33 cellular contexts compared by ENCODE assay signal in genomic region chr3:167731393-167731792, GRCh38. TPM values are rescaled to one million over a fixed set of nuclear protein-coding genes. Genes with fewer than 3 reads are reported as not detected.
DNase-seq lines count a peak whose midpoint lies in the region; ATAC-seq, FAIRE-seq and TF ChIP-seq lines count a peak whose summit lies in the region.
"Had no signal": no experiment of that assay in that cellular context is flagged by ENCODE, and none has a peak within 500 bp of the region (broad histone marks: within the 10 kb centered on the region; RNA-seq: fewer than 3 reads in every experiment).

No MANE protein-coding gene starts in this region.

- no peak overlapping the region for H2AK5ac ChIP-seq in mesendoderm (ENCODE audit: low read length)

- no peak overlapping the region for H2BK15ac ChIP-seq in mesendoderm (replicated peaks; ENCODE audit: low read depth)

- no peak for TF ChIP-seq RAD21 in A549 (conservative IDR thresholded peaks at IDR 0.05 in 1 of 2, IDR thresholded peaks at IDR 0.05 in 1 of 2)

- H3K4me3 Mint-ChIP-seq in T-helper 1 cell treated with Interleukin-12 subunit alpha and Interleukin-12 subunit beta and Interleukin-4 antibody, amounts not matched to agents 30 μg/mL and 1 μg/mL, for 36 hours: peak overlapping the region; percentile 43
- H3K4me3 Mint-ChIP-seq: activated T-helper 17 cell treated with anti-CD3 and anti-CD28 coated beads, Interleukin-2, amount 50 U/mL, for 72 hours had no signal

- H2BK120ac ChIP-seq in mesendoderm (ENCODE audit: low read depth, low read length): no peak overlapping the region

- CTCF ChIA-PET in A549 (lab: Yijun Ruan, JAX): interaction anchor here (0.6 kb wide), 1 partner anchor 46 kb away, joined by 3 read pairs; no protein-coding TSS in a partner anchor

- H2BK5ac ChIP-seq in mesendoderm (ENCODE audit: low read length): no peak overlapping the region

- H3K27ac ChIP-seq in A549: no peak overlapping the region
- no peak overlapping the region for H3K27ac ChIP-seq in mesendoderm (ENCODE audit: low read depth, low read length)
- H3K27ac ChIP-seq: 22Rv1, ascending aorta, C4-2B, colonic mucosa, epithelial cell of prostate, left lung, psoas muscle, SJCRH30, thyroid gland had no signal

- POLR2A ChIA-PET in A549 (lab: Yijun Ruan, JAX): no interaction called here

- no peak overlapping the region for H3K27ac Mint-ChIP-seq in T-helper 1 cell treated with Interleukin-12 subunit alpha and Interleukin-12 subunit beta and Interleukin-4 antibody, amounts not matched to agents 30 μg/mL and 1 μg/mL, for 36 hours
- H3K27ac Mint-ChIP-seq: activated CD4-positive, alpha-beta memory T cell treated with anti-CD3 and anti-CD28 coated beads for 36 hours; activated T-helper 17 cell treated with anti-CD3 and anti-CD28 coated beads, Interleukin-2, amount 50 U/mL, for 72 hours had no signal

- TF ChIP-seq CTCF in A549 (IDR thresholded peaks at IDR 0.05): no peak

- no peaks in the 10 kb centered on the region for H3K9me3 Mint-ChIP-seq in T-helper 1 cell treated with Interleukin-12 subunit alpha and Interleukin-12 subunit beta and Interleukin-4 antibody, amounts not matched to agents 30 μg/mL and 1 μg/mL, for 36 hours
- H3K9me3 Mint-ChIP-seq: activated CD4-positive, alpha-beta memory T cell treated with anti-CD3 and anti-CD28 coated beads for 36 hours; activated T-helper 17 cell treated with anti-CD3 and anti-CD28 coated beads, Interleukin-2, amount 50 U/mL, for 72 hours had no signal

- no peaks in the 10 kb centered on the region for H3K9me3 ChIP-seq in A549
- H3K9me3 ChIP-seq: ascending aorta, colonic mucosa, left lung, psoas muscle, SJCRH30, thyroid gland had no signal

- H3K4me3 ChIP-seq in A549 (no peak overlapping the region), mesendoderm (ENCODE audit: low read length) (no peak overlapping the region)
- H3K4me3 ChIP-seq: ascending aorta, colonic mucosa, left lung, psoas muscle, SJCRH30, thyroid gland had no signal

- H3K4ac ChIP-seq in mesendoderm (ENCODE audit: low read depth, low read length): no peak overlapping the region

- TF ChIP-seq EP300 in A549 (IDR thresholded peaks at IDR 0.05): no peak

- H3K4me2 ChIP-seq in A549: peak overlapping the region; percentile 78; the same call in 1 of the 3 replicates
- no peak overlapping the region for H3K4me2 ChIP-seq in mesendoderm (ENCODE audit: low read length)

- H3K27me3 Mint-ChIP-seq in T-helper 1 cell treated with Interleukin-12 subunit alpha and Interleukin-12 subunit beta and Interleukin-4 antibody, amounts not matched to agents 30 μg/mL and 1 μg/mL, for 36 hours (ENCODE audit: low read depth): no peaks in the 10 kb centered on the region
- H3K27me3 Mint-ChIP-seq: activated CD4-positive, alpha-beta memory T cell treated with anti-CD3 and anti-CD28 coated beads for 36 hours; activated T-helper 17 cell treated with anti-CD3 and anti-CD28 coated beads, Interleukin-2, amount 50 U/mL, for 72 hours had no signal

- no peaks in the 10 kb centered on the region for H3K79me1 ChIP-seq in mesendoderm (ENCODE audit: low read length)

- no peak for ATAC-seq in A549
- ATAC-seq in GM21737 (IDR thresholded peaks at IDR 0.05; ENCODE audit: unreplicated experiment): no peak
- ATAC-seq: activated T-helper 17 cell treated with anti-CD3 and anti-CD28 coated beads, Interleukin-2, amount 50 U/mL, for 72 hours; HCT116; left lung; psoas muscle had no signal

- H3K4me1 Mint-ChIP-seq in T-helper 1 cell treated with Interleukin-12 subunit alpha and Interleukin-12 subunit beta and Interleukin-4 antibody, amounts not matched to agents 30 μg/mL and 1 μg/mL, for 36 hours (ENCODE audit: low read depth): peaks cover 32% of the 10 kb centered on the region

- H3K4me1 ChIP-seq in A549 (peaks cover 54% of the 10 kb centered on the region), mesendoderm (ENCODE audit: control insufficient read depth, low read depth, low read length) (peaks cover 9% of the 10 kb centered on the region)

- peaks cover 53% of the 10 kb centered on the region for H3K79me2 ChIP-seq in mesendoderm (ENCODE audit: control insufficient read depth, insufficient read depth, low read length)

- no peak for FAIRE-seq in A549 (lab: Jason Lieb, UNC)
- no peak for FAIRE-seq in urothelium cell line (lab: Jason Lieb, UNC)
- FAIRE-seq: RCC 7860 had no signal

- H3K36me3 ChIP-seq in mesendoderm (ENCODE audit: control insufficient read depth, insufficient read depth, low read length): no peaks in the 10 kb centered on the region
- H3K36me3 ChIP-seq: ascending aorta, colonic mucosa, left lung, SJCRH30, thyroid gland had no signal

- TF ChIP-seq POLR2A in A549 (IDR thresholded peaks at IDR 0.05; ENCODE audit: low read length): no peak

- peaks cover 3% of the 10 kb centered on the region for H3K36me3 Mint-ChIP-seq in T-helper 1 cell treated with Interleukin-12 subunit alpha and Interleukin-12 subunit beta and Interleukin-4 antibody, amounts not matched to agents 30 μg/mL and 1 μg/mL, for 36 hours (ENCODE audit: low read depth)

- H4K5ac ChIP-seq in mesendoderm (ENCODE audit: low read length): no peak overlapping the region

- peak overlapping the region; percentile 56 for H3K56ac ChIP-seq in mesendoderm (ENCODE audit: low read length)

- H3K27me3 ChIP-seq in mesendoderm (ENCODE audit: insufficient read depth, low read length, poor library complexity): no peaks in the 10 kb centered on the region
- H3K27me3 ChIP-seq: ascending aorta, colonic mucosa, left lung, SJCRH30, thyroid gland had no signal

- DNase-seq in T-helper 1 cell (no peak), A549 (ENCODE audit: low read depth in 1 of 2, low spot score in 1 of 2) (no peak), SHP77 (lab: John Stamatoyannopoulos, UW) (peak; percentile 60 to 66), mesendoderm (no peak), T1000 (lab: John Stamatoyannopoulos, UW) (no peak), urothelium cell line (ENCODE audit: low spot score) (no peak)
- DNase-seq: activated CD4-positive, alpha-beta memory T cell treated with anti-CD3 and anti-CD28 coated beads for 36 hours; activated CD4-positive, CD25-positive, alpha-beta regulatory T cell; activated CD8-positive, alpha-beta memory T cell treated with anti-CD3 and anti-CD28 coated beads, Interleukin-2, amount 50 U/mL, for 4 hours; colonic mucosa; effector CD4-positive, alpha-beta T cell; glutamatergic neuron; Karpas-422; left lung; mesenchymal stem cell; NCI-H1436; NCI-H2107; NCI-H345; NCI-H748 treated with DMSO at 0.1 percent for 48 hours; psoas muscle; SJCRH30; stimulated activated CD4-positive, alpha-beta T cell treated with anti-CD3 and anti-CD28 coated beads, Interleukin-4, amount 100 ng/mL, for 24 hours; SW 1271; thyroid gland had no signal

- peak overlapping the region; percentile 19 for H3K9ac ChIP-seq in mesendoderm (ENCODE audit: low read length)

- H3K23ac ChIP-seq in mesendoderm (ENCODE audit: low read length): no peak overlapping the region

- no peak overlapping the region for H3K18ac ChIP-seq in mesendoderm (ENCODE audit: low read length)

- WGBS in A549 (ENCODE audit: missing lambda C conversion rate): 95% methylated on average over 2 of the region's 2 CpGs
- WGBS in mesendoderm (ENCODE audit: extremely low coverage, insufficient coverage, low lambda C conversion rate): no CpG with 5 or more reads among the region's 2 CpGs

- H4K8ac ChIP-seq in mesendoderm (ENCODE audit: low read depth, low read length): no peak overlapping the region

TF ChIP-seq in A549, 52 proteins besides CTCF, POLR2A, EP300 and RAD21:
- no peak for TF ChIP-seq GATA3 (IDR thresholded peaks at IDR 0.05; ENCODE audit: borderline replicate concordance)
- TF ChIP-seq TP53 (CRISPR knock-in tag; IDR thresholded peaks at IDR 0.05): no peak
- TF ChIP-seq FOSL2 (IDR thresholded peaks at IDR 0.05): no peak
- no peak for TF ChIP-seq FOSL2 (CRISPR knock-in tag; IDR thresholded peaks at IDR 0.05)
- no peak for TF ChIP-seq HDAC2 (IDR thresholded peaks at IDR 0.05)
- TF ChIP-seq ELK1 (IDR thresholded peaks at IDR 0.05; ENCODE audit: low read depth, low read length): no peak
- TF ChIP-seq EHMT2 (IDR thresholded peaks at IDR 0.05; ENCODE audit: low read depth): no peak
- no peak for TF ChIP-seq ZFP36 (IDR thresholded peaks at IDR 0.05; ENCODE audit: borderline replicate concordance, partially characterized antibody)
- TF ChIP-seq HOXB5 (CRISPR knock-in tag; IDR thresholded peaks at IDR 0.05): no peak

RNA-seq across cellular contexts. Expression of gene PDCD10, which starts 3.3 kb away (rescaled TPM):
- polyA plus RNA-seq in A549 (2011; rRNA removed): 73.6 and 100 TPM in 2 replicates
- polyA plus RNA-seq in A549 (2012; cell fraction: cytosol; rRNA removed): 21.8 and 24.9 TPM in 2 replicates
- polyA plus RNA-seq in A549 (2012; cell fraction: nucleus; rRNA removed): 6.8 and 9.9 TPM in 2 replicates
- polyA plus RNA-seq in A549 (2017; fragmentation: RNase III; extraction: RNeasy Plus Mini Kit Qiagen cat#74134 plus additional on column Dnase treatment): 46.0 to 55.8 TPM (median 53.7 TPM) in 3 replicates
- polyA minus RNA-seq in A549 (2011; rRNA and poly(A)+ RNA removed): 10.0 and 10.5 TPM in 2 replicates
- 114 TPM for polyA plus RNA-seq in mesendoderm (2013, experiment 1 of 2)
- polyA plus RNA-seq in mesendoderm (2013, experiment 2 of 2): 112 TPM

RNA-seq across cellular contexts. Expression of gene SERPINI1, which starts 4.1 kb away (rescaled TPM):
- polyA plus RNA-seq in A549 (2011; rRNA removed) (8.8 and 10.2 TPM in 2 replicates), A549 (2017; fragmentation: RNase III; extraction: RNeasy Plus Mini Kit Qiagen cat#74134 plus additional on column Dnase treatment) (4.7 to 6.5 TPM (median 4.9 TPM) in 3 replicates)
- polyA plus RNA-seq in A549 (2012; cell fraction: cytosol; rRNA removed): 0.87 and 0.96 TPM in 2 replicates
- 0.35 and 0.55 TPM in 2 replicates for polyA plus RNA-seq in A549 (2012; cell fraction: nucleus; rRNA removed)
- polyA minus RNA-seq in A549 (2011; rRNA and poly(A)+ RNA removed): 1.3 and 2.0 TPM in 2 replicates
- polyA plus RNA-seq in mesendoderm (2013, experiment 1 of 2): 6.8 TPM
- polyA plus RNA-seq in mesendoderm (2013, experiment 2 of 2): 6.8 TPM

Comparison
In these comparisons a context has a peak if more than half of its experiments do, and no peak if none do; other contexts are left out.
1. DNase-seq: peak in SHP77 (2 of 2); none in T-helper 1 cell (0 of 5), A549 (0 of 2), mesendoderm (single experiment), T1000 (single experiment) and urothelium cell line (single experiment).